In the genomic region with DNA sequence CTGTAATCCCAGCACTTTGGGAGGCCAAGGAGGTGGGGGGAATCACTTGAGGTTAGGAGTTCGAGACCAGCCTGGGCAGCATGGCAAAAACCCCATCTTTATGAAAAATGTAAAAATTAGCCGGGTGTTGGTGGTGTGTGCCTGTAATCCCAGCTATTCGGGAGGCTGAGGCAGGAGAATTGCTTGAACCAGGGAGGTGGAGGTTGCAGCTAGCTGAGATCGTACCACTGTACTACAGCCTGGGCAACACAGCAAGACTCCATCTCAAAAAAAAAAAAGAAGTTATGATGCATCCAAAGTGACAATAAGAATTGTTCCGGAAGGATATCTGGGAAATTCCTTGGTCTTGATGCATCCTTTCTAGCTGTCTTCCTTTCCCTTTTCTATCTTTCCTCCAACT, we compare ENCODE assay signal across 25 cellular contexts.
"Had no signal": no experiment of that assay in that cellular context is flagged by ENCODE, and none has a peak within 500 bp of the region (broad histone marks: within the 10 kb centered on the region; RNA-seq: fewer than 3 reads in every experiment).

No MANE protein-coding gene starts in this region.

- H3K9me3 Mint-ChIP-seq: dendritic cell treated with granulocyte-macrophage colony-stimulating factor and Interleukin-4, amounts not matched to agents 40 ng/mL and 50 ng/mL, for 4 days; endodermal cell; memory B cell; natural killer cell; neural crest cell; stimulated activated effector memory CD8-positive, alpha-beta T cell treated with anti-CD3 and anti-CD28 coated beads, Interleukin-12 subunit alpha, Interleukin-12 subunit beta, amount 100 ng/mL, for 72 hours; type B pancreatic cell had no signal

- H2AFZ ChIP-seq: parathyroid adenoma had no signal

- H3K27ac Mint-ChIP-seq: dendritic cell treated with granulocyte-macrophage colony-stimulating factor and Interleukin-4, amounts not matched to agents 40 ng/mL and 50 ng/mL, for 4 days; endodermal cell; memory B cell; natural killer cell; stimulated activated effector memory CD8-positive, alpha-beta T cell treated with anti-CD3 and anti-CD28 coated beads, Interleukin-12 subunit alpha, Interleukin-12 subunit beta, amount 100 ng/mL, for 72 hours; type B pancreatic cell had no signal

- H3K27me3 Mint-ChIP-seq: dendritic cell treated with granulocyte-macrophage colony-stimulating factor and Interleukin-4, amounts not matched to agents 40 ng/mL and 50 ng/mL, for 4 days; memory B cell; type B pancreatic cell had no signal

- H3K27ac ChIP-seq: colonic mucosa, epithelial cell of prostate, gastrocnemius medialis, parathyroid adenoma, prostate gland, right atrium auricular region, sigmoid colon, stomach, thyroid gland had no signal

- H3K9me3 ChIP-seq: colonic mucosa, gastrocnemius medialis, prostate gland, right atrium auricular region, sigmoid colon, stomach, thyroid gland had no signal

- H3K27me3 ChIP-seq: colonic mucosa, gastrocnemius medialis, right atrium auricular region, sigmoid colon, stomach, thyroid gland had no signal

- FAIRE-seq: keratinocyte, urothelium cell line had no signal

- H3K79me2 ChIP-seq: parathyroid adenoma had no signal

- H3K4me3 ChIP-seq: colonic mucosa, gastrocnemius medialis, lung, prostate gland, right atrium auricular region, sigmoid colon, stomach, thyroid gland had no signal

- H3K4me3 Mint-ChIP-seq: dendritic cell treated with granulocyte-macrophage colony-stimulating factor and Interleukin-4, amounts not matched to agents 40 ng/mL and 50 ng/mL, for 4 days; endodermal cell; memory B cell; natural killer cell; neural crest cell; stimulated activated effector memory CD8-positive, alpha-beta T cell treated with anti-CD3 and anti-CD28 coated beads, Interleukin-12 subunit alpha, Interleukin-12 subunit beta, amount 100 ng/mL, for 72 hours; type B pancreatic cell had no signal

- ATAC-seq: esophagus mucosa; gastrocnemius medialis; natural killer cell; stimulated activated effector memory CD8-positive, alpha-beta T cell treated with anti-CD3 and anti-CD28 coated beads, Interleukin-12 subunit alpha, Interleukin-12 subunit beta, amount 100 ng/mL, for 72 hours had no signal

- H3K4me1 ChIP-seq: colonic mucosa, parathyroid adenoma, prostate gland had no signal

- H3K36me3 Mint-ChIP-seq: natural killer cell had no signal

- H3K4me1 Mint-ChIP-seq: natural killer cell had no signal

- DNase-seq: colonic mucosa; effector CD8-positive, alpha-beta T cell; endodermal cell; foreskin fibroblast; gastrocnemius medialis; natural killer cell; sigmoid colon; stimulated activated CD4-positive, alpha-beta T cell treated with anti-CD3 and anti-CD28 coated beads, Interleukin-2, amount 100 ng/mL, for 24 hours; stimulated activated CD4-positive, alpha-beta T cell treated with anti-CD3 and anti-CD28 coated beads, Interleukin-4, amount 100 ng/mL, for 24 hours; stimulated activated naive CD4-positive, alpha-beta T cell treated with Interleukin-2 at 50 U/mL for 16 hours; stomach; thyroid gland had no signal

- H3K36me3 ChIP-seq: colonic mucosa, gastrocnemius medialis, prostate gland, right atrium auricular region, sigmoid colon, stomach, thyroid gland had no signal

- H3K9ac ChIP-seq: parathyroid adenoma had no signal
